Comparison of ENCODE assay signal across 8 cellular contexts in the genomic region with DNA sequence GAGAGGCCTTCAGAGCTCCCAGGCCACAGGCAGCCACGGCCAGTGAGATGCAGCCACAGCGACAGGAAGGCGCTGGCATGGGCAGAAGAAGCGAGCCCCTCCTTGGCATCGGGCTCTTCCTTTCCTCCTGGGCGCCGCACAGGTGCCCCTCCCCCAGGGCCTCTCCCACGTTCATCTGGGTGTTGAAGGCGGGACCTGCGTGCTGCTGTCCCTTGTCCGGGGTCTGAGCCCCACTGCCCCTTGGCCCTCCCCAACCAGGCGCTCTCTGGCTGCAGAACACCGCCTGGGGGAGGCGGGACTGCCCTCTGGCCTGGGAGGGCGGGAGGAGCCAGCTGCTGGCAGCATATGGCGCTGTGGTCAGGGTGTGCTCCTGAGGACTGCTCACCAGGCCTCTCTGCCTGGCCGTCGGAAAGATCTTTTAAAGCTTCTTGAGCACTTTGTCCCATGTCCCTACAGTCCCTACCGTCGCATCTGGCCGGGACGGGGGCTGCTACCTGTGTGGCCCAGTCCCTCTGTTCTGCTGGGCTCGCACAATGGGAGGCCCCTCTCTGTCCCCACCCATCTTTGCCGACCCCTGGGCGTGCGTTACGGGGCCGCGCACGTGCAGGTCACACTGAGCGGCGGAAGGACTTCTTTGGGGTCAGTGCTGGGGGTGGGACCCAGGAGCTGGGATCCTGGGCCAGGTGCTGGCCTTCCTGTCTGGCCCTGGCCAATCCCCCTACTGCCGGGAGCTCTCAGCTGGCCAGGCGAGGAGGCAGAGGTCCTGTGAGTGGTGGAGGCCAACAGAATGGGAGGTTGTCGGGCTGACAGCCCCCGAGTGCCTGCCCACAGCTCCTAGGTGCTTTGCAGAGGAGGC. TPM values are rescaled to one million over a fixed set of nuclear protein-coding genes. Genes with fewer than 3 reads are reported as not detected.
DNase-seq lines count a peak whose midpoint lies in the region; ATAC-seq and TF ChIP-seq lines count a peak whose summit lies in the region.

No MANE protein-coding gene starts in this region.

- no peaks in the 10 kb centered on the region for H3K9me3 Mint-ChIP-seq in activated naive CD8-positive, alpha-beta T cell treated with anti-CD3 and anti-CD28 coated beads for 36 hours

- intact Hi-C loops in lower lobe of right lung (cut with DNase I) = no loop called here

- no peak for DNase-seq in activated naive CD8-positive, alpha-beta T cell treated with anti-CD3 and anti-CD28 coated beads for 36 hours
- no peak for DNase-seq in lower lobe of right lung
- no peak for DNase-seq in NCI-H524 (lab: John Stamatoyannopoulos, UW)
- no peak for DNase-seq in DMS153 treated with DMSO at 0.1 percent for 48 hours (lab: John Stamatoyannopoulos, UW; ENCODE audit: unreplicated experiment)
- no peak for DNase-seq in HuH-7.5 (ENCODE audit: low spot score)

- peaks cover 24% of the 10 kb centered on the region for H3K4me1 Mint-ChIP-seq in activated naive CD8-positive, alpha-beta T cell treated with anti-CD3 and anti-CD28 coated beads for 36 hours

- H3K4me1 ChIP-seq in lower lobe of right lung = peaks cover 33% of the 10 kb centered on the region

- no peaks in the 10 kb centered on the region for H3K27me3 ChIP-seq in lower lobe of right lung (ENCODE audit: low read depth)

- no peak overlapping the region for H3K27ac Mint-ChIP-seq in activated naive CD8-positive, alpha-beta T cell treated with anti-CD3 and anti-CD28 coated beads for 36 hours

- H3K27ac ChIP-seq in C4-2B = peak overlapping the region; percentile 98
- peak overlapping the region; percentile 66 for H3K27ac ChIP-seq in KOPT-K1 (ENCODE audit: low read depth, low read length, poor library complexity, severe bottlenecking)
- no peak overlapping the region for H3K27ac ChIP-seq in lower lobe of right lung

- H3K4me3 ChIP-seq in lower lobe of right lung = peak overlapping the region; percentile 86

- no peak for ATAC-seq in lower lobe of right lung
- ATAC-seq in HG02884 (IDR thresholded peaks at IDR 0.05; ENCODE audit: unreplicated experiment) = no peak

- H3K27me3 Mint-ChIP-seq in activated naive CD8-positive, alpha-beta T cell treated with anti-CD3 and anti-CD28 coated beads for 36 hours = no peaks in the 10 kb centered on the region

- H3K9me3 ChIP-seq in KOPT-K1 (ENCODE audit: insufficient read depth, low read length, poor library complexity, severe bottlenecking) (no peaks in the 10 kb centered on the region), lower lobe of right lung (no peaks in the 10 kb centered on the region)

- TF ChIP-seq CTCF in C4-2B (conservative IDR thresholded peaks at IDR 0.05) (no peak), lower lobe of right lung (IDR thresholded peaks at IDR 0.05) (no peak)

- H3K36me3 Mint-ChIP-seq in activated naive CD8-positive, alpha-beta T cell treated with anti-CD3 and anti-CD28 coated beads for 36 hours = peaks cover 8% of the 10 kb centered on the region

- H3K4me3 Mint-ChIP-seq in activated naive CD8-positive, alpha-beta T cell treated with anti-CD3 and anti-CD28 coated beads for 36 hours = peak overlapping the region; percentile 90

- H3K36me3 ChIP-seq in KOPT-K1 (ENCODE audit: insufficient read depth, low read length) (peaks cover 55% of the 10 kb centered on the region), lower lobe of right lung (no peaks in the 10 kb centered on the region)

RNA-seq across cellular contexts. Expression of a gene that starts 1.7 kb away (rescaled TPM):
- 10 to 100 TPM; 41.0 to 43.4 TPM for total RNA-seq in activated naive CD8-positive, alpha-beta T cell treated with anti-CD3 and anti-CD28 coated beads for 36 hours
- 7.3 TPM for total RNA-seq in lower lobe of right lung

RNA-seq across cellular contexts. Expression of a gene that starts 10.6 kb away (rescaled TPM):
- total RNA-seq in activated naive CD8-positive, alpha-beta T cell treated with anti-CD3 and anti-CD28 coated beads for 36 hours = 100 to 1,000 TPM; 211 to 227 TPM
- 35.0 TPM for total RNA-seq in lower lobe of right lung

RNA-seq across cellular contexts. Expression of a gene that starts 30.0 kb away (rescaled TPM):
- total RNA-seq in activated naive CD8-positive, alpha-beta T cell treated with anti-CD3 and anti-CD28 coated beads for 36 hours = 100 to 1,000 TPM in 1 of 2 experiments, 10 to 100 TPM in 1; 99.3 to 107 TPM
- 92.0 TPM for total RNA-seq in lower lobe of right lung

RNA-seq across cellular contexts. Expression of a gene that starts 30.2 kb away (rescaled TPM):
- total RNA-seq in activated naive CD8-positive, alpha-beta T cell treated with anti-CD3 and anti-CD28 coated beads for 36 hours = 10 to 100 TPM; 17.9 to 19.2 TPM
- 19.0 TPM for total RNA-seq in lower lobe of right lung

RNA-seq across cellular contexts. Expression of a gene that starts 47.2 kb away (rescaled TPM):
- total RNA-seq in activated naive CD8-positive, alpha-beta T cell treated with anti-CD3 and anti-CD28 coated beads for 36 hours = 10 to 100 TPM; 54.8 to 63.3 TPM
- 12.8 TPM for total RNA-seq in lower lobe of right lung
